1 cellular context compared by ENCODE assay signal in genomic region chr17:72345083-72345482, GRCh38.
TF ChIP-seq lines count a peak whose summit lies in the region.

No MANE protein-coding gene starts in this region.

TF ChIP-seq in HepG2, 621 proteins besides CTCF, POLR2A, EP300 and RAD21 (continued from another document):
- TF ChIP-seq, protein P1, sequence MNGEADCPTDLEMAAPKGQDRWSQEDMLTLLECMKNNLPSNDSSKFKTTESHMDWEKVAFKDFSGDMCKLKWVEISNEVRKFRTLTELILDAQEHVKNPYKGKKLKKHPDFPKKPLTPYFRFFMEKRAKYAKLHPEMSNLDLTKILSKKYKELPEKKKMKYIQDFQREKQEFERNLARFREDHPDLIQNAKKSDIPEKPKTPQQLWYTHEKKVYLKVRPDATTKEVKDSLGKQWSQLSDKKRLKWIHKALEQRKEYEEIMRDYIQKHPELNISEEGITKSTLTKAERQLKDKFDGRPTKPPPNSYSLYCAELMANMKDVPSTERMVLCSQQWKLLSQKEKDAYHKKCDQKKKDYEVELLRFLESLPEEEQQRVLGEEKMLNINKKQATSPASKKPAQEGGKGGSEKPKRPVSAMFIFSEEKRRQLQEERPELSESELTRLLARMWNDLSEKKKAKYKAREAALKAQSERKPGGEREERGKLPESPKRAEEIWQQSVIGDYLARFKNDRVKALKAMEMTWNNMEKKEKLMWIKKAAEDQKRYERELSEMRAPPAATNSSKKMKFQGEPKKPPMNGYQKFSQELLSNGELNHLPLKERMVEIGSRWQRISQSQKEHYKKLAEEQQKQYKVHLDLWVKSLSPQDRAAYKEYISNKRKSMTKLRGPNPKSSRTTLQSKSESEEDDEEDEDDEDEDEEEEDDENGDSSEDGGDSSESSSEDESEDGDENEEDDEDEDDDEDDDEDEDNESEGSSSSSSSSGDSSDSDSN (CRISPR knock-in tag; IDR thresholded peaks at IDR 0.05), result no peak
- no peak for TF ChIP-seq NFKBIZ (CRISPR knock-in tag; IDR thresholded peaks at IDR 0.05)
- TF ChIP-seq ZNF557 (CRISPR knock-in tag; IDR thresholded peaks at IDR 0.05), result no peak
- no peak for TF ChIP-seq ZMAT3 (CRISPR knock-in tag; conservative IDR thresholded peaks at IDR 0.05)
- TF ChIP-seq, protein P2, sequence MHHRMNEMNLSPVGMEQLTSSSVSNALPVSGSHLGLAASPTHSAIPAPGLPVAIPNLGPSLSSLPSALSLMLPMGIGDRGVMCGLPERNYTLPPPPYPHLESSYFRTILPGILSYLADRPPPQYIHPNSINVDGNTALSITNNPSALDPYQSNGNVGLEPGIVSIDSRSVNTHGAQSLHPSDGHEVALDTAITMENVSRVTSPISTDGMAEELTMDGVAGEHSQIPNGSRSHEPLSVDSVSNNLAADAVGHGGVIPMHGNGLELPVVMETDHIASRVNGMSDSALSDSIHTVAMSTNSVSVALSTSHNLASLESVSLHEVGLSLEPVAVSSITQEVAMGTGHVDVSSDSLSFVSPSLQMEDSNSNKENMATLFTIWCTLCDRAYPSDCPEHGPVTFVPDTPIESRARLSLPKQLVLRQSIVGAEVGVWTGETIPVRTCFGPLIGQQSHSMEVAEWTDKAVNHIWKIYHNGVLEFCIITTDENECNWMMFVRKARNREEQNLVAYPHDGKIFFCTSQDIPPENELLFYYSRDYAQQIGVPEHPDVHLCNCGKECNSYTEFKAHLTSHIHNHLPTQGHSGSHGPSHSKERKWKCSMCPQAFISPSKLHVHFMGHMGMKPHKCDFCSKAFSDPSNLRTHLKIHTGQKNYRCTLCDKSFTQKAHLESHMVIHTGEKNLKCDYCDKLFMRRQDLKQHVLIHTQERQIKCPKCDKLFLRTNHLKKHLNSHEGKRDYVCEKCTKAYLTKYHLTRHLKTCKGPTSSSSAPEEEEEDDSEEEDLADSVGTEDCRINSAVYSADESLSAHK (CRISPR knock-in tag; IDR thresholded peaks at IDR 0.05; ENCODE audit: borderline replicate concordance), result no peak
- no peak for TF ChIP-seq ZNF710 (CRISPR knock-in tag; IDR thresholded peaks at IDR 0.05; ENCODE audit: borderline replicate concordance)
